Comparison of ENCODE assay signal across 8 cellular contexts in genomic region chr7:151088019-151088855, GRCh38. TPM values are rescaled to one million over a fixed set of nuclear protein-coding genes. Genes with fewer than 3 reads are reported as not detected.
DNase-seq lines count a peak whose midpoint lies in the region; ATAC-seq and TF ChIP-seq lines count a peak whose summit lies in the region.

No MANE protein-coding gene starts in this region.

- H3K27me3 ChIP-seq in esophagus (ENCODE audit: control insufficient read depth in 1 of 2, insufficient read depth in 2 of 2, low read length in 2 of 2) = no peaks in the 10 kb centered on the region
- no peaks in the 10 kb centered on the region for H3K27me3 ChIP-seq in parathyroid adenoma (ENCODE audit: control insufficient read depth, insufficient read depth, low read length)

- no peak overlapping the region for H2AFZ ChIP-seq in parathyroid adenoma

- H3K9me3 ChIP-seq in esophagus (ENCODE audit: control insufficient read depth in 2 of 2, insufficient read depth in 1 of 2, low read depth in 1 of 2, low read length in 1 of 2) (no peaks in the 10 kb centered on the region), parathyroid adenoma (ENCODE audit: control insufficient read depth, low read length) (no peaks in the 10 kb centered on the region)

- H3K36me3 ChIP-seq in esophagus (ENCODE audit: control insufficient read depth in 2 of 2, insufficient read depth in 2 of 2, low read length in 1 of 2) (no peaks in the 10 kb centered on the region), parathyroid adenoma (ENCODE audit: control insufficient read depth, insufficient read depth, low read length) (no peaks in the 10 kb centered on the region)

- WGBS in esophagus, 2 donors = 28 to 34% methylated on average over 16 of the region's 16 CpGs

- peak; percentile 60 for DNase-seq in RPMI7951 (ENCODE audit: low read depth)
- no peak for DNase-seq in T-helper 9 cell
- DNase-seq in NCI-H226 = no peak
- DNase-seq in NCI-H524 treated with DMSO at 0.1 percent for 48 hours (lab: John Stamatoyannopoulos, UW) = no peak

- H3K4me2 ChIP-seq in parathyroid adenoma (ENCODE audit: low read length) = peak overlapping the region; percentile 97

- peaks cover 56% of the 10 kb centered on the region for H3K79me2 ChIP-seq in parathyroid adenoma

- H3K9ac ChIP-seq in parathyroid adenoma = no peak overlapping the region

- H3K27ac ChIP-seq in esophagus (ENCODE audit: low read depth in 2 of 2, low read length in 1 of 2) = peak overlapping the region; percentile 82 to 84
- peak overlapping the region; percentile 87 for H3K27ac ChIP-seq in parathyroid adenoma

- TF ChIP-seq CTCF in parathyroid adenoma (IDR thresholded peaks at IDR 0.05) = no peak

- peak overlapping the region; percentile 90; the same call in 1 of the 2 replicates for H3K4me3 ChIP-seq in GM08714 (ENCODE audit: low read length)
- peak overlapping the region; percentile 55 to 78 for H3K4me3 ChIP-seq in esophagus (ENCODE audit: low read depth in 1 of 2, low read length in 2 of 2)
- peak overlapping the region; percentile 78 for H3K4me3 ChIP-seq in parathyroid adenoma (ENCODE audit: low read depth, low read length)

- H3K4me1 ChIP-seq in esophagus (ENCODE audit: control insufficient read depth in 2 of 2, insufficient read depth in 2 of 2, low read length in 1 of 2) (peaks cover 10 to 17% of the 10 kb centered on the region in 2 donors), parathyroid adenoma (peaks cover 38% of the 10 kb centered on the region)

- ATAC-seq in GM19324 (IDR thresholded peaks at IDR 0.05; ENCODE audit: low FRiP score, unreplicated experiment) = no peak

RNA-seq across cellular contexts. Expression of gene AGAP3, which starts 2.0 kb away (rescaled TPM):
- total RNA-seq in RPMI7951 (2014; rRNA removed; shearing (Covaris generic)) = 26.5 and 32.7 TPM in 2 replicates
- 10 to 100 TPM; 60.8 to 98.8 TPM for polyA plus RNA-seq in esophagus

RNA-seq across cellular contexts. Expression of gene TMUB1, which starts 4.9 kb away (rescaled TPM):
- 31.8 and 36.6 TPM in 2 replicates for total RNA-seq in RPMI7951 (2014; rRNA removed; shearing (Covaris generic))
- polyA plus RNA-seq in esophagus = 10 to 100 TPM; 33.4 to 64.2 TPM

RNA-seq across cellular contexts. Expression of gene FASTK, which starts 7.6 kb away (rescaled TPM):
- 61.3 and 66.5 TPM in 2 replicates for total RNA-seq in RPMI7951 (2014; rRNA removed; shearing (Covaris generic))
- polyA plus RNA-seq in esophagus = 100 to 1,000 TPM in 1 of 2 donors, 10 to 100 TPM in 1; 80.0 to 144 TPM

RNA-seq across cellular contexts. Expression of gene SLC4A2, which starts 28.8 kb away (rescaled TPM):
- total RNA-seq in RPMI7951 (2014; rRNA removed; shearing (Covaris generic)) = 60.3 and 64.9 TPM in 2 replicates
- polyA plus RNA-seq in esophagus = 10 to 100 TPM; 35.7 to 45.5 TPM

RNA-seq across cellular contexts. Expression of gene CDK5, which starts 30.5 kb away (rescaled TPM):
- total RNA-seq in RPMI7951 (2014; rRNA removed; shearing (Covaris generic)) = 41.3 and 57.0 TPM in 2 replicates
- 1 to 10 TPM; 5.2 to 9.7 TPM for polyA plus RNA-seq in esophagus
